Comparison of ENCODE assay signal across 8 cellular contexts in the genomic region with DNA sequence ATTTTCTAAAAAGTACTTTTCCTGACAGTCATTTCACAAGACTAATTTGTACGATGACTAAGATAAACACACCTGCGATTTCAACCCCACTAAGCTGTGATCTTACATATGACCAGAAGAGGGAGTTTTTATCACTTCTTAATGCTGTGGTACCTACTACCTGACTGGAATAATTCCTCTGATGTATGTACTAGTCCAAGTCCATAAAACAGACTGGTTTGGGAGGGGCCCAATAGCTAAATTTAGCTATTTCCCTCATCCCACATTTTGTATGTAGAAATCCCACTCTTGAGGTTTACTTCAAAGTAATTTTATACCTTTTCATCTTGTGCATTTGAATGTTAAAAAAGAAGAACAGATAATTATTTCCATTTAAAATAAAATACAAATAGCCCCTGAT. TPM values are rescaled to one million over a fixed set of nuclear protein-coding genes. Genes with fewer than 3 reads are reported as not detected.
DNase-seq lines count a peak whose midpoint lies in the region; ATAC-seq and TF ChIP-seq lines count a peak whose summit lies in the region.

No MANE protein-coding gene starts in this region.

- H3K4me2 ChIP-seq in parathyroid adenoma (ENCODE audit: low read length): no peak overlapping the region

- peak; percentile 24 for DNase-seq in GM03348 (ENCODE audit: low spot score)
- DNase-seq in Peyer's patch: no peak
- DNase-seq in esophagus muscularis mucosa (ENCODE audit: extremely low spot score): no peak
- no peak for DNase-seq in activated gamma-delta T cell (lab: John Stamatoyannopoulos, UW)
- no peak for DNase-seq in iPS-NIHi11 (ENCODE audit: low spot score)

- H3K27me3 ChIP-seq in Peyer's patch (no peaks in the 10 kb centered on the region), esophagus muscularis mucosa (no peaks in the 10 kb centered on the region), parathyroid adenoma (ENCODE audit: control insufficient read depth, insufficient read depth, low read length) (no peaks in the 10 kb centered on the region)

- no peak overlapping the region for H3K9ac ChIP-seq in parathyroid adenoma

- TF ChIP-seq CTCF in Peyer's patch (IDR thresholded peaks at IDR 0.05) (peak; percentile 49 to 84 (median 74)), esophagus muscularis mucosa (IDR thresholded peaks at IDR 0.05) (peak; percentile 67 to 81 (median 67)), parathyroid adenoma (IDR thresholded peaks at IDR 0.05) (peak; percentile 66)

- peaks cover 7% of the 10 kb centered on the region for H3K79me2 ChIP-seq in parathyroid adenoma

- TF ChIP-seq POLR2A in Peyer's patch (IDR thresholded peaks at IDR 0.05): no peak
- no peak for TF ChIP-seq POLR2A in esophagus muscularis mucosa (IDR thresholded peaks at IDR 0.05; ENCODE audit: low read depth)

- ATAC-seq in GM19452 (IDR thresholded peaks at IDR 0.05; ENCODE audit: unreplicated experiment) (peak; percentile 73), HG03439 (IDR thresholded peaks at IDR 0.05; ENCODE audit: unreplicated experiment) (peak; percentile 64)

- H3K27ac ChIP-seq in Peyer's patch (no peak overlapping the region), esophagus muscularis mucosa (replicated peaks in 1 of 4) (peak overlapping the region in 2 of 4 donors; percentile 75 to 79), parathyroid adenoma (no peak overlapping the region)

- H3K36me3 ChIP-seq in Peyer's patch (no peaks in the 10 kb centered on the region), esophagus muscularis mucosa (no peaks in the 10 kb centered on the region), parathyroid adenoma (ENCODE audit: control insufficient read depth, insufficient read depth, low read length) (no peaks in the 10 kb centered on the region)

- intact Hi-C loops in esophagus muscularis mucosa (cut with DNase I): loop anchor here (2.0 kb wide), 1 partner anchor 31 kb away; no protein-coding TSS in a partner anchor

- H3K4me1 ChIP-seq in Peyer's patch: peaks cover 0 to 15% (median 4%) of the 10 kb centered on the region in 4 donors
- peaks cover 26 to 84% (median 78%) of the 10 kb centered on the region in 4 donors for H3K4me1 ChIP-seq in esophagus muscularis mucosa
- peaks cover 4% of the 10 kb centered on the region for H3K4me1 ChIP-seq in parathyroid adenoma

- 33% methylated on average over 2 of the region's 2 CpGs for WGBS in esophagus muscularis mucosa

- H2AFZ ChIP-seq in parathyroid adenoma: no peak overlapping the region

- H3K9me3 ChIP-seq in Peyer's patch (no peaks in the 10 kb centered on the region), esophagus muscularis mucosa (no peaks in the 10 kb centered on the region), parathyroid adenoma (ENCODE audit: control insufficient read depth, low read length) (no peaks in the 10 kb centered on the region)

- TF ChIP-seq EP300 in esophagus muscularis mucosa (IDR thresholded peaks at IDR 0.05): no peak

- H3K4me3 ChIP-seq in Peyer's patch (no peak overlapping the region), esophagus muscularis mucosa (no peak overlapping the region), parathyroid adenoma (ENCODE audit: low read depth, low read length) (no peak overlapping the region)

RNA-seq across cellular contexts. Expression of gene SCAANT1, which starts 49.7 kb away (rescaled TPM):
- total RNA-seq in Peyer's patch (not detected), esophagus muscularis mucosa (not detected)
